Comparison of ENCODE assay signal across 8 cellular contexts in genomic region chr15:39920510-39921273, GRCh38. TPM values are rescaled to one million over a fixed set of nuclear protein-coding genes. Genes with fewer than 3 reads are reported as not detected.
DNase-seq lines count a peak whose midpoint lies in the region; ATAC-seq lines count a peak whose summit lies in the region.

No MANE protein-coding gene starts in this region.

- H3K27ac Mint-ChIP-seq in activated naive CD4-positive, alpha-beta T cell treated with anti-CD3 and anti-CD28 coated beads for 36 hours, result peak overlapping the region; percentile 65

- H3K9me3 ChIP-seq in HUES6 (ENCODE audit: control insufficient read depth, insufficient read depth, low read depth, low read length) (no peaks in the 10 kb centered on the region), SJCRH30 (replicated peaks) (no peaks in the 10 kb centered on the region)

- intact Hi-C loops in activated naive CD4-positive, alpha-beta T cell treated with anti-CD3 and anti-CD28 coated beads for 36 hours (cut with micrococcal nuclease), result loop anchor here (1.0 to 5.0 kb wide), 3 partner anchors 14 to 242 kb away; partner anchors contain the start of genes BUB1B, EIF2AK4 and FSIP1

- H3K4me3 ChIP-seq in HUES6 (ENCODE audit: low read depth, low read length) (peak overlapping the region; percentile 82), SJCRH30 (peak overlapping the region; percentile 63)

- H3K4me3 Mint-ChIP-seq in activated naive CD4-positive, alpha-beta T cell treated with anti-CD3 and anti-CD28 coated beads for 36 hours, result peak overlapping the region; percentile 84

- no peaks in the 10 kb centered on the region for H3K36me3 Mint-ChIP-seq in activated naive CD4-positive, alpha-beta T cell treated with anti-CD3 and anti-CD28 coated beads for 36 hours (ENCODE audit: low read depth)

- peaks cover 17% of the 10 kb centered on the region for H3K4me1 Mint-ChIP-seq in activated naive CD4-positive, alpha-beta T cell treated with anti-CD3 and anti-CD28 coated beads for 36 hours (ENCODE audit: low read depth)

- H3K27ac ChIP-seq in HUES6 (ENCODE audit: low read depth, low read length) (peak overlapping the region; percentile 69), SJCRH30 (peak overlapping the region; percentile 85), temporal lobe (ENCODE audit: low read depth, low read length) (peak overlapping the region; percentile 84)

- H3K27me3 ChIP-seq in HUES6 (ENCODE audit: control insufficient read depth, insufficient read depth, low read length) (peaks cover 21% of the 10 kb centered on the region; the same call in 1 of the 2 replicates), SJCRH30 (no peaks in the 10 kb centered on the region)

- no peaks in the 10 kb centered on the region for H3K9me3 Mint-ChIP-seq in activated naive CD4-positive, alpha-beta T cell treated with anti-CD3 and anti-CD28 coated beads for 36 hours

- H3K9ac ChIP-seq in HUES6 (ENCODE audit: low read length), result peak overlapping the region; percentile 81

- H3K36me3 ChIP-seq in HUES6 (ENCODE audit: control insufficient read depth, insufficient read depth, low read length), result no peaks in the 10 kb centered on the region; the same call in 1 of the 2 replicates
- H3K36me3 ChIP-seq in SJCRH30, result no peaks in the 10 kb centered on the region

- DNase-seq in DMS 273 (lab: John Stamatoyannopoulos, UW; ENCODE audit: unreplicated experiment), result peak; percentile 91
- DNase-seq in SJCRH30, result peak; percentile 78 to 85
- DNase-seq in activated naive CD4-positive, alpha-beta T cell treated with anti-CD3 and anti-CD28 coated beads for 36 hours, result peak; percentile 87
- DNase-seq in germinal center (ENCODE audit: low spot score), result peak; percentile 89
- peak; percentile 75 for DNase-seq in occipital lobe (lab: John Stamatoyannopoulos, UW)

- H3K27me3 Mint-ChIP-seq in activated naive CD4-positive, alpha-beta T cell treated with anti-CD3 and anti-CD28 coated beads for 36 hours (ENCODE audit: low read depth), result peaks cover 20% of the 10 kb centered on the region

- peaks cover 29% of the 10 kb centered on the region for H3K4me1 ChIP-seq in HUES6 (ENCODE audit: control insufficient read depth, insufficient read depth, low read length)
- H3K4me1 ChIP-seq in SJCRH30, result peaks cover 7% of the 10 kb centered on the region; the same call in 1 of the 2 replicates

- peak; percentile 68 for ATAC-seq in GM21447 (IDR thresholded peaks at IDR 0.05; ENCODE audit: unreplicated experiment)

- CTCF ChIA-PET in activated naive CD4-positive, alpha-beta T cell treated with anti-CD3 and anti-CD28 coated beads for 36 hours (lab: Charles Lee), result no interaction called here

RNA-seq across cellular contexts. Expression of gene GPR176, which starts 0.6 kb away (rescaled TPM):
- 14.8 and 16.1 TPM in 2 replicates for total RNA-seq in SJCRH30 (2014; rRNA removed; shearing (Covaris generic))
- under 1 TPM; 0.17 to 0.24 TPM for total RNA-seq in activated naive CD4-positive, alpha-beta T cell treated with anti-CD3 and anti-CD28 coated beads for 36 hours
- total RNA-seq in occipital lobe (44.3 TPM), temporal lobe (32.7 TPM)

RNA-seq across cellular contexts. Expression of gene EIF2AK4, which starts 13.2 kb away (rescaled TPM):
- 43.3 and 45.2 TPM in 2 replicates for total RNA-seq in SJCRH30 (2014; rRNA removed; shearing (Covaris generic))
- 10 to 100 TPM; 27.4 to 27.6 TPM for total RNA-seq in activated naive CD4-positive, alpha-beta T cell treated with anti-CD3 and anti-CD28 coated beads for 36 hours
- total RNA-seq in occipital lobe (28.7 TPM), temporal lobe (20.2 TPM)

Comparison
In these comparisons a context has a peak if more than half of its experiments do, and no peak if none do; other contexts are left out.
1. Peak in every context shown above with its lines: DNase-seq, ATAC-seq, H3K4me3 ChIP-seq and H3K27ac ChIP-seq.
2. RNA of gene GPR176, which starts 0.6 kb away (total RNA-seq): 44.3 TPM in occipital lobe (single experiment), 32.7 TPM in temporal lobe (single experiment) and 14.8 to 16.1 TPM in SJCRH30; 0.17 to 0.24 TPM in activated naive CD4-positive, alpha-beta T cell treated with anti-CD3 and anti-CD28 coated beads for 36 hours; every median in the first group is over 10 times any median in the second.